18 cellular contexts compared by ENCODE assay signal in genomic region chr2:196318517-196319377, GRCh38.
DNase-seq lines count a peak whose midpoint lies in the region; ATAC-seq, FAIRE-seq and TF ChIP-seq lines count a peak whose summit lies in the region.
"Had no signal": no experiment of that assay in that cellular context is flagged by ENCODE, and none has a peak within 500 bp of the region (broad histone marks: within the 10 kb centered on the region; RNA-seq: fewer than 3 reads in every experiment).

No MANE protein-coding gene starts in this region.

- H3K4me3 Mint-ChIP-seq in stimulated activated effector memory CD8-positive, alpha-beta T cell treated with anti-CD3 and anti-CD28 coated beads, Interleukin-12 subunit alpha, Interleukin-12 subunit beta, amount 100 ng/mL, for 72 hours = no peak overlapping the region
- H3K4me3 Mint-ChIP-seq: CD8-positive, alpha-beta T cell had no signal

- dilution Hi-C loops in endothelial cell of umbilical vein (cut with MboI; ENCODE audit: extremely low pct_ligation_motif_present, low sequenced_read_pairs) = no loop called here

- H3K9me1 ChIP-seq in endothelial cell of umbilical vein (replicated peaks; ENCODE audit: control insufficient read depth, extremely low read depth, insufficient read depth, low read length) = no peaks in the 10 kb centered on the region

- H3K27me3 ChIP-seq in Karpas-422 (ENCODE audit: low read length) (no peaks in the 10 kb centered on the region), endothelial cell of umbilical vein (ENCODE audit: control insufficient read depth in 2 of 2, insufficient read depth in 2 of 2, low read length in 2 of 2) (no peaks in the 10 kb centered on the region), right cardiac atrium (ENCODE audit: control insufficient read depth, insufficient read depth) (no peaks in the 10 kb centered on the region)
- H3K27me3 ChIP-seq: BLaER1 treated with 17β-estradiol and CSF1 and Interleukin-3, amounts not matched to agents 10 nM and 100 nM had no signal

- H3K4me1 ChIP-seq in Karpas-422 (ENCODE audit: low read length) = peaks cover 4% of the 10 kb centered on the region; the same call in 1 of the 2 replicates
- H3K4me1 ChIP-seq in endothelial cell of umbilical vein (ENCODE audit: control insufficient read depth, extremely low read depth, insufficient read depth, low read length) = peaks cover 9% of the 10 kb centered on the region
- H3K4me1 ChIP-seq in right cardiac atrium (ENCODE audit: control insufficient read depth, insufficient read depth, low read length) = peaks cover 2% of the 10 kb centered on the region
- H3K4me1 ChIP-seq: BLaER1 treated with 17β-estradiol and CSF1 and Interleukin-3, amounts not matched to agents 10 nM and 100 nM had no signal

- H2AFZ ChIP-seq in Karpas-422 (ENCODE audit: low read length) (no peak overlapping the region), endothelial cell of umbilical vein (ENCODE audit: low read depth, low read length) (no peak overlapping the region)
- H2AFZ ChIP-seq: PC-9 had no signal

- no peaks in the 10 kb centered on the region for H3K36me3 ChIP-seq in Karpas-422 (ENCODE audit: insufficient read depth, low read length)
- H3K36me3 ChIP-seq in endothelial cell of umbilical vein (ENCODE audit: control insufficient read depth in 2 of 2, extremely low read depth in 1 of 2, insufficient read depth in 2 of 2, low read length in 2 of 2) = peaks cover 30 to 61% of the 10 kb centered on the region in 2 experiments
- H3K36me3 ChIP-seq: BLaER1 treated with 17β-estradiol and CSF1 and Interleukin-3, amounts not matched to agents 10 nM and 100 nM had no signal

- peak; percentile 34 for DNase-seq in Karpas-422
- DNase-seq in endothelial cell of umbilical vein (ENCODE audit: low read depth, low spot score) = no peak
- peak; percentile 21 to 63 (median 61) for DNase-seq in right cardiac atrium
- no peak for DNase-seq in stimulated activated effector memory CD8-positive, alpha-beta T cell treated with anti-CD3 and anti-CD28 coated beads, Interleukin-12 subunit alpha, Interleukin-12 subunit beta, amount 100 ng/mL, for 72 hours (ENCODE audit: low spot score in 2 of 2)
- DNase-seq in islet precursor cell = no peak
- DNase-seq in T-helper 9 cell = no peak
- no peak for DNase-seq in RKO (ENCODE audit: low spot score)
- DNase-seq: CD8-positive, alpha-beta T cell; DMS53; EL; KG1; MV-4-11; NCI-H187; NCI-H226; NCI-H524; PC-9 had no signal

- intact Hi-C loops in endothelial cell of umbilical vein (cut with micrococcal nuclease) (no loop called here), right cardiac atrium (cut with DNase I) (no loop called here)

- TF ChIP-seq POLR2A in endothelial cell of umbilical vein (IDR thresholded peaks at IDR 0.05; ENCODE audit: low read depth, low read length) = no peak

- BruUV-seq in endothelial cell of umbilical vein (replicated peaks; lab: Mats Ljungman, UMichigan) = TSS peak; percentile 27

- H3K9me3 Mint-ChIP-seq in stimulated activated effector memory CD8-positive, alpha-beta T cell treated with anti-CD3 and anti-CD28 coated beads, Interleukin-12 subunit alpha, Interleukin-12 subunit beta, amount 100 ng/mL, for 72 hours = no peaks in the 10 kb centered on the region
- H3K9me3 Mint-ChIP-seq: CD8-positive, alpha-beta T cell had no signal

- H3K79me2 ChIP-seq in Karpas-422 (ENCODE audit: low read length) (no peaks in the 10 kb centered on the region), endothelial cell of umbilical vein (ENCODE audit: control insufficient read depth, insufficient read depth, low read length) (peaks cover 4% of the 10 kb centered on the region)

- POLR2A ChIA-PET in endothelial cell of umbilical vein (lab: Charles Lee) = no interaction called here

- CTCF ChIA-PET in endothelial cell of umbilical vein (lab: Charles Lee) = interaction anchor here (0.9 to 6.6 kb wide), 4 partner anchors 14 to 44 kb away, joined by 3 to 42 read pairs (median 3); no protein-coding TSS in a partner anchor

- H3K4me1 Mint-ChIP-seq in stimulated activated effector memory CD8-positive, alpha-beta T cell treated with anti-CD3 and anti-CD28 coated beads, Interleukin-12 subunit alpha, Interleukin-12 subunit beta, amount 100 ng/mL, for 72 hours = no peaks in the 10 kb centered on the region

- H3K4me2 ChIP-seq in Karpas-422 (ENCODE audit: low read depth, low read length, poor library complexity, severe bottlenecking) (no peak overlapping the region), endothelial cell of umbilical vein (ENCODE audit: insufficient read depth, low read length) (no peak overlapping the region)
- H3K4me2 ChIP-seq: BLaER1 treated with 17β-estradiol and CSF1 and Interleukin-3, amounts not matched to agents 10 nM and 100 nM; PC-9 had no signal

- H3K27ac Mint-ChIP-seq in stimulated activated effector memory CD8-positive, alpha-beta T cell treated with anti-CD3 and anti-CD28 coated beads, Interleukin-12 subunit alpha, Interleukin-12 subunit beta, amount 100 ng/mL, for 72 hours = no peak overlapping the region
- H3K27ac Mint-ChIP-seq: CD8-positive, alpha-beta T cell had no signal

- H3K9me3 ChIP-seq in Karpas-422 (ENCODE audit: low read length) = no peaks in the 10 kb centered on the region
- no peaks in the 10 kb centered on the region for H3K9me3 ChIP-seq in endothelial cell of umbilical vein (replicated peaks; ENCODE audit: control insufficient read depth, insufficient read depth, low read length)
- no peaks in the 10 kb centered on the region for H3K9me3 ChIP-seq in right cardiac atrium (ENCODE audit: control insufficient read depth, low read length)
- H3K9me3 ChIP-seq: BLaER1 treated with 17β-estradiol and CSF1 and Interleukin-3, amounts not matched to agents 10 nM and 100 nM had no signal

- H3K9me2 ChIP-seq in Karpas-422 (replicated peaks; ENCODE audit: insufficient read depth, low read length) = no peaks in the 10 kb centered on the region

- WGBS in right cardiac atrium = 82% methylated on average over 24 of the region's 24 CpGs

- H3K27ac ChIP-seq in Karpas-422 (ENCODE audit: low read length) = no peak overlapping the region
- no peak overlapping the region for H3K27ac ChIP-seq in endothelial cell of umbilical vein (ENCODE audit: insufficient read depth, low read depth, low read length)
- peak overlapping the region; percentile 1 for H3K27ac ChIP-seq in right cardiac atrium (ENCODE audit: low read length)
- H3K27ac ChIP-seq: BLaER1 treated with 17β-estradiol and CSF1 and Interleukin-3, amounts not matched to agents 10 nM and 100 nM; PC-9 had no signal

- no peak overlapping the region for H3K4me3 ChIP-seq in Karpas-422 (ENCODE audit: low read length)
- H3K4me3 ChIP-seq in endothelial cell of umbilical vein (replicated peaks in 1 of 3; ENCODE audit: insufficient read depth in 1 of 3, low read depth in 1 of 3, low read length in 3 of 3) = no peak overlapping the region
- H3K4me3 ChIP-seq in right cardiac atrium (ENCODE audit: low read length) = no peak overlapping the region
- H3K4me3 ChIP-seq: BLaER1 treated with 17β-estradiol and CSF1 and Interleukin-3, amounts not matched to agents 10 nM and 100 nM; PC-9 had no signal

- H3K9ac ChIP-seq in Karpas-422 (ENCODE audit: low read length) = no peak overlapping the region
- no peak overlapping the region for H3K9ac ChIP-seq in endothelial cell of umbilical vein (replicated peaks; ENCODE audit: extremely low read depth, insufficient read depth, low read length)
- H3K9ac ChIP-seq: BLaER1 treated with 17β-estradiol and CSF1 and Interleukin-3, amounts not matched to agents 10 nM and 100 nM had no signal

- TF ChIP-seq CTCF in endothelial cell of umbilical vein (IDR thresholded peaks at IDR 0.05; ENCODE audit: extremely low read depth in 1 of 2, insufficient read depth in 1 of 2, low read depth in 1 of 2, low read length in 2 of 2) = no peak

- H3K36me3 Mint-ChIP-seq in stimulated activated effector memory CD8-positive, alpha-beta T cell treated with anti-CD3 and anti-CD28 coated beads, Interleukin-12 subunit alpha, Interleukin-12 subunit beta, amount 100 ng/mL, for 72 hours = no peaks in the 10 kb centered on the region
- H3K36me3 Mint-ChIP-seq: CD8-positive, alpha-beta T cell had no signal

- ATAC-seq in right cardiac atrium = peak; percentile 76 to 86
- peak; percentile 51 for ATAC-seq in stimulated activated effector memory CD8-positive, alpha-beta T cell treated with anti-CD3 and anti-CD28 coated beads, Interleukin-12 subunit alpha, Interleukin-12 subunit beta, amount 100 ng/mL, for 72 hours
- ATAC-seq: CD8-positive, alpha-beta T cell had no signal

- no peak for FAIRE-seq in endothelial cell of umbilical vein (lab: Jason Lieb, UNC)
- FAIRE-seq: H1 had no signal

- H4K20me1 ChIP-seq in Karpas-422 (ENCODE audit: insufficient read depth, low read depth, low read length) (no peaks in the 10 kb centered on the region), endothelial cell of umbilical vein (replicated peaks; ENCODE audit: control insufficient read depth, extremely low read depth, insufficient read depth, low read length) (no peaks in the 10 kb centered on the region)
- H4K20me1 ChIP-seq: BLaER1 treated with 17β-estradiol and CSF1 and Interleukin-3, amounts not matched to agents 10 nM and 100 nM had no signal

TF ChIP-seq in endothelial cell of umbilical vein, 7 proteins besides CTCF, POLR2A, EP300 and RAD21:
- TF ChIP-seq JUN (IDR thresholded peaks at IDR 0.05; ENCODE audit: borderline replicate concordance, insufficient read depth, insufficient read length, low read depth) (no peak), GATA2 (IDR thresholded peaks at IDR 0.05; ENCODE audit: insufficient read depth, insufficient read length, low read depth, low read length) (no peak), MAX (IDR thresholded peaks at IDR 0.05; ENCODE audit: insufficient read depth, insufficient read length) (no peak), EZH2 (IDR thresholded peaks at IDR 0.05; ENCODE audit: borderline replicate concordance, low read depth, low read length, severe bottlenecking) (no peak), FOS (IDR thresholded peaks at IDR 0.05; ENCODE audit: borderline replicate concordance, insufficient read depth, low read length) (no peak), POLR2AphosphoS5 (IDR thresholded peaks at IDR 0.05; ENCODE audit: insufficient read depth, low read depth, low read length) (no peak), MYC (IDR thresholded peaks at IDR 0.05; ENCODE audit: low read depth, low read length) (no peak)

Comparison
In these comparisons a context has a peak if more than half of its experiments do, and no peak if none do; other contexts are left out.
1. DNase-seq: peak in Karpas-422 (single experiment) and right cardiac atrium (3 of 3); none in endothelial cell of umbilical vein (single experiment), stimulated activated effector memory CD8-positive, alpha-beta T cell treated with anti-CD3 and anti-CD28 coated beads, Interleukin-12 subunit alpha, Interleukin-12 subunit beta, amount 100 ng/mL, for 72 hours (0 of 2), islet precursor cell (single experiment), T-helper 9 cell (single experiment) and RKO (single experiment).